In genomic region chr9:33924978-33925797, GRCh38 we compare ENCODE assay signal across 8 cellular contexts.
DNase-seq lines count a peak whose midpoint lies in the region; ATAC-seq, FAIRE-seq and TF ChIP-seq lines count a peak whose summit lies in the region.

No MANE protein-coding gene starts in this region.

- FAIRE-seq in pancreas (lab: Jason Lieb, UNC) = no peak

- no peaks in the 10 kb centered on the region for H4K20me1 ChIP-seq in KMS-11 (ENCODE audit: insufficient read depth)

- H3K4me2 ChIP-seq in KMS-11 = no peak overlapping the region

- H3K4me1 Mint-ChIP-seq in activated CD4-positive, alpha-beta memory T cell treated with anti-CD3 and anti-CD28 coated beads for 36 hours (ENCODE audit: low read depth) = no peaks in the 10 kb centered on the region

- CTCF ChIA-PET in activated CD4-positive, alpha-beta memory T cell treated with anti-CD3 and anti-CD28 coated beads for 36 hours (lab: Charles Lee) = interaction anchor here (0.9 to 3.5 kb wide), 6 partner anchors 11 to 148 kb away, joined by 3 to 19 read pairs (median 5); no protein-coding TSS in a partner anchor

- no peaks in the 10 kb centered on the region for H3K9me3 ChIP-seq in pancreas

- intact Hi-C loops in activated CD4-positive, alpha-beta memory T cell treated with anti-CD3 and anti-CD28 coated beads for 36 hours (cut with micrococcal nuclease) = loop anchor here (5.0 kb wide), 1 partner anchor 113 kb away; no protein-coding TSS in a partner anchor
- intact Hi-C loops in pancreas (cut with DNase I) = no loop called here

- ATAC-seq in pancreas (peak; percentile 47 to 76 (median 70)), GM18867 (IDR thresholded peaks at IDR 0.05; ENCODE audit: unreplicated experiment) (no peak), GM18517 (IDR thresholded peaks at IDR 0.05; ENCODE audit: unreplicated experiment) (no peak)

- H3K4me1 ChIP-seq in KMS-11 (ENCODE audit: low read depth, poor library complexity, severe bottlenecking) = no peaks in the 10 kb centered on the region
- H3K4me1 ChIP-seq in pancreas = peaks cover 0 to 10% (median 4%) of the 10 kb centered on the region in 3 donors

- TF ChIP-seq CTCF in KMS-11 (conservative IDR thresholded peaks at IDR 0.05; ENCODE audit: low read depth, low read length) (peak; percentile 37; the same call in 1 of the 2 replicates), pancreas (IDR thresholded peaks at IDR 0.05) (peak in 3 of 4 donors; percentile 16 to 40 (median 36))

- DNase-seq in SKM-1 treated with dmso at 0.1 percent for 144 hours (lab: John Stamatoyannopoulos, UW; ENCODE audit: unreplicated experiment) = peak; percentile 37
- DNase-seq in SKM-1 (lab: John Stamatoyannopoulos, UW; ENCODE audit: unreplicated experiment) = no peak
- peak; percentile 35 for DNase-seq in activated CD4-positive, alpha-beta memory T cell treated with anti-CD3 and anti-CD28 coated beads for 36 hours
- peak; percentile 63 for DNase-seq in glomerular visceral epithelial cell (ENCODE audit: extremely low spot score)
- DNase-seq in pancreas = peak in 4 of 6 donors; percentile 28 to 61 (median 54)

- H3K27ac ChIP-seq in KMS-11 (no peak overlapping the region), pancreas (peak overlapping the region in 1 of 4 donors; percentile 28)

- H3K27me3 ChIP-seq in KMS-11 (ENCODE audit: insufficient read depth, low read depth) (no peaks in the 10 kb centered on the region), pancreas (no peaks in the 10 kb centered on the region)

- H3K36me3 Mint-ChIP-seq in activated CD4-positive, alpha-beta memory T cell treated with anti-CD3 and anti-CD28 coated beads for 36 hours = peaks cover 32% of the 10 kb centered on the region

- H3K4me3 ChIP-seq in KMS-11 (IDR thresholded peaks at IDR 0.05; ENCODE audit: insufficient read depth, low read depth, low read length) (no peak overlapping the region), pancreas (no peak overlapping the region)

- no peaks in the 10 kb centered on the region for H3K27me3 Mint-ChIP-seq in activated CD4-positive, alpha-beta memory T cell treated with anti-CD3 and anti-CD28 coated beads for 36 hours

- 58 to 59% methylated on average over 17 of the region's 17 CpGs for WGBS in pancreas, 2 donors

- H3K79me2 ChIP-seq in KMS-11 (ENCODE audit: insufficient read depth, low read depth) = no peaks in the 10 kb centered on the region

- H3K9me3 Mint-ChIP-seq in activated CD4-positive, alpha-beta memory T cell treated with anti-CD3 and anti-CD28 coated beads for 36 hours = no peaks in the 10 kb centered on the region

- H3K36me3 ChIP-seq in KMS-11 (ENCODE audit: insufficient read depth) = peaks cover 13% of the 10 kb centered on the region; the same call in 1 of the 2 replicates
- H3K36me3 ChIP-seq in pancreas = peaks cover 0 to 50% (median 29%) of the 10 kb centered on the region in 3 donors

- H3K9ac ChIP-seq in KMS-11 = no peak overlapping the region

- no peak overlapping the region for H3K4me3 Mint-ChIP-seq in activated CD4-positive, alpha-beta memory T cell treated with anti-CD3 and anti-CD28 coated beads for 36 hours

- POLR2A ChIA-PET in activated CD4-positive, alpha-beta memory T cell treated with anti-CD3 and anti-CD28 coated beads for 36 hours (lab: Charles Lee) = interaction anchor here (0.6 to 1.4 kb wide), 3 partner anchors 14 to 123 kb away, joined by 3 to 4 read pairs (median 3); partner anchors contain the start of gene UBAP2

- no peak overlapping the region for H2AFZ ChIP-seq in KMS-11 (ENCODE audit: low read depth)

- no peak overlapping the region for H3K27ac Mint-ChIP-seq in activated CD4-positive, alpha-beta memory T cell treated with anti-CD3 and anti-CD28 coated beads for 36 hours

Comparison
In these comparisons a context has a peak if more than half of its experiments do, and no peak if none do; other contexts are left out.
1. ATAC-seq: peak in pancreas (4 of 4); none in GM18867 (single experiment) and GM18517 (single experiment).